8 cellular contexts compared by ENCODE assay signal in the genomic region with DNA sequence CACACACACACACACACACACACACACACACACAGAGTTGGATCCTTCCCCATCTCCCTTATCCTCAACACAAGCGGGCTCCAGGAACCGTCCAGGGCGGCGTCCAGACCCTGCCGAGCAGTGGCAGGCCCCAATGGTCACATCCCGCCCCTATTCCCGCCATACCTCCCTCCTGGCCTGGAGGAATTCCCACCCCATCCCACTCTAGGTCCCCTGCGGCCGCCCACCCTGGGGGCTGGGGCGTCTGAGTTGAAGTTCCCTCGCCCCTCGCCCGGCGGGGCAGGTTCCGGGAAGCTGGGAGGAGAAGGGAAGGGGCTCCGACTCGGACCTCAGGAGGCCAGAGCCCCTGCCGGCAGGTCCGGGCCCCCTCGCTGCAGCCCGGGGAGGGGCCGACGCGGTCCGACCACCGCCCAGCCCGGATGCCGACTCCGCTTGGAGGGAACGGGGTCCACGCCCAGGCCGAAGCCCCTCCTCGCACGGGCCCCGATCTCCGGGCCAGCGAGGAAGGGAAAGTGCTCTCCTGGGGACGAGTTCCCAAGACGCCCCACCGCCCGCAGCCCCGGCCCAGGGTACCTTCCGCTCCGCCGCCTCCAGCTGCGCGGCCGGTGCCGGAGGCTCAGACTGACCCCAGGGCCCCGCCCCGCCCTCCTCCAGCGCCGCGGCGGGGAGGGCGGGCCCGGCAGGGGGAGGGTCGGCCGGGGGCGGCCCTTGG. TPM values are rescaled to one million over a fixed set of nuclear protein-coding genes. Genes with fewer than 3 reads are reported as not detected.
DNase-seq lines count a peak whose midpoint lies in the region; ATAC-seq and TF ChIP-seq lines count a peak whose summit lies in the region.

A gene (minus strand): TSS at position 623 of the 712 bp plus-strand sequence. CDS start 3,328 bp downstream, outside the sequence.

- in situ Hi-C loops in HAP-1 (cut with MboI; ENCODE audit: low sequenced_read_pairs) = loop anchor here (5.0 kb wide), 2 partner anchors 89 to 314 kb away; a partner anchor contains a TSS

- peaks cover 44% of the 10 kb centered on the region for H3K4me1 Mint-ChIP-seq in activated CD8-positive, alpha-beta T cell treated with anti-CD3 and anti-CD28 coated beads for 36 hours (ENCODE audit: low read depth)
- peaks cover 20 to 56% (median 49%) of the 10 kb centered on the region in 7 donors for H3K4me1 Mint-ChIP-seq in naive thymus-derived CD4-positive, alpha-beta T cell

- CTCF ChIA-PET in activated CD8-positive, alpha-beta T cell treated with anti-CD3 and anti-CD28 coated beads for 36 hours (lab: Charles Lee) = interaction anchor here (1.1 to 4.2 kb wide), 4 partner anchors 12 to 205 kb away, joined by 3 to 41 read pairs (median 18); a partner anchor contains a TSS
- CTCF ChIA-PET in naive thymus-derived CD4-positive, alpha-beta T cell (lab: Charles Lee) = interaction anchor here (4.0 kb wide), 1 partner anchor 315 kb away, joined by 15 read pairs; no protein-coding TSS in a partner anchor

- H3K9me3 ChIP-seq in HAP-1 = no peaks in the 10 kb centered on the region
- no peaks in the 10 kb centered on the region for H3K9me3 ChIP-seq in naive thymus-derived CD4-positive, alpha-beta T cell (ENCODE audit: control insufficient read depth in 2 of 3, low read length in 3 of 3)

- no peak for TF ChIP-seq CTCF in activated CD8-positive, alpha-beta T cell treated with anti-CD3 and anti-CD28 coated beads for 36 hours (IDR thresholded peaks at IDR 0.05)

- POLR2A ChIA-PET in activated CD8-positive, alpha-beta T cell treated with anti-CD3 and anti-CD28 coated beads for 36 hours (lab: Charles Lee) = interaction anchor here (1.3 kb wide), 1 partner anchor 27 kb away, joined by 3 read pairs; no protein-coding TSS in a partner anchor
- POLR2A ChIA-PET in naive thymus-derived CD4-positive, alpha-beta T cell (lab: Charles Lee) = interaction anchor here (1.1 kb wide), 1 partner anchor 87 kb away, joined by 3 read pairs; a partner anchor contains a TSS

- no peaks in the 10 kb centered on the region for H3K9me3 Mint-ChIP-seq in activated CD8-positive, alpha-beta T cell treated with anti-CD3 and anti-CD28 coated beads for 36 hours
- H3K9me3 Mint-ChIP-seq in naive thymus-derived CD4-positive, alpha-beta T cell = peaks cover 0 to 3% (median 0%) of the 10 kb centered on the region in 11 donors

- H3K36me3 Mint-ChIP-seq in activated CD8-positive, alpha-beta T cell treated with anti-CD3 and anti-CD28 coated beads for 36 hours (ENCODE audit: low read depth) = peaks cover 5% of the 10 kb centered on the region
- H3K36me3 Mint-ChIP-seq in naive thymus-derived CD4-positive, alpha-beta T cell = peaks cover 0 to 10% (median 0%) of the 10 kb centered on the region in 5 donors

- H3K27ac ChIP-seq in naive thymus-derived CD4-positive, alpha-beta T cell (ENCODE audit: low read depth, low read length) = no peak within 1 kb of the TSS

- H3K4me3 ChIP-seq in HAP-1 = peak within 1 kb of the TSS; percentile 88
- peak within 1 kb of the TSS; percentile 41 for H3K4me3 ChIP-seq in naive thymus-derived CD4-positive, alpha-beta T cell (ENCODE audit: low read length)

- peak; percentile 47 for ATAC-seq in activated CD8-positive, alpha-beta T cell treated with anti-CD3 and anti-CD28 coated beads for 36 hours
- ATAC-seq in naive thymus-derived CD4-positive, alpha-beta T cell = peak; percentile 72

- H3K27me3 Mint-ChIP-seq in activated CD8-positive, alpha-beta T cell treated with anti-CD3 and anti-CD28 coated beads for 36 hours = peaks cover 11% of the 10 kb centered on the region
- H3K27me3 Mint-ChIP-seq in naive thymus-derived CD4-positive, alpha-beta T cell = peaks cover 0 to 25% (median 0%) of the 10 kb centered on the region in 5 donors

- peak; percentile 35 for DNase-seq in stimulated activated CD4-positive, alpha-beta T cell treated with anti-CD3 and anti-CD28 coated beads, Interleukin-4, amount 100 ng/mL, for 1 hour
- DNase-seq in stimulated activated CD4-positive, alpha-beta T cell treated with anti-CD3 and anti-CD28 coated beads, Interleukin-4, amount 100 ng/mL, for 4 hours = no peak
- peak; percentile 68 to 83 for DNase-seq in HAP-1 (ENCODE audit: low spot score in 2 of 2)
- DNase-seq in M059J (ENCODE audit: low read depth) = peak; percentile 71
- peak; percentile 43 for DNase-seq in activated CD8-positive, alpha-beta T cell treated with anti-CD3 and anti-CD28 coated beads for 36 hours
- peak; percentile 60 for DNase-seq in fibroblast of gingiva (ENCODE audit: low read depth)
- peak in 1 of 9 donors; percentile 75 for DNase-seq in naive thymus-derived CD4-positive, alpha-beta T cell
- no peak for DNase-seq in NCI-H1092 treated with DMSO at 0.1 percent for 48 hours (lab: John Stamatoyannopoulos, UW)

- intact Hi-C loops in activated CD8-positive, alpha-beta T cell treated with anti-CD3 and anti-CD28 coated beads for 36 hours (cut with micrococcal nuclease) = loop anchor here (2.0 to 10.0 kb wide), 3 partner anchors 34 to 316 kb away; a partner anchor contains a TSS
- intact Hi-C loops in naive thymus-derived CD4-positive, alpha-beta T cell (cut with micrococcal nuclease) = loop anchor here (1.0 kb wide), 6 partner anchors 9 to 315 kb away; a partner anchor contains a TSS

- H3K27me3 ChIP-seq in HAP-1 (ENCODE audit: low read depth) = no peaks in the 10 kb centered on the region
- H3K27me3 ChIP-seq in naive thymus-derived CD4-positive, alpha-beta T cell (ENCODE audit: control insufficient read depth in 2 of 2, insufficient read depth in 2 of 2, low read length in 2 of 2) = no peaks in the 10 kb centered on the region

- peaks cover 19% of the 10 kb centered on the region for H3K4me1 ChIP-seq in HAP-1
- peaks cover 22 to 25% of the 10 kb centered on the region in 2 donors for H3K4me1 ChIP-seq in naive thymus-derived CD4-positive, alpha-beta T cell (ENCODE audit: control insufficient read depth in 2 of 2, insufficient read depth in 2 of 2, low read length in 2 of 2)

- peak within 1 kb of the TSS; percentile 71 for H3K4me3 Mint-ChIP-seq in activated CD8-positive, alpha-beta T cell treated with anti-CD3 and anti-CD28 coated beads for 36 hours
- H3K4me3 Mint-ChIP-seq in naive thymus-derived CD4-positive, alpha-beta T cell = peak within 1 kb of the TSS; percentile 74 to 90 (median 83)

- H3K27ac Mint-ChIP-seq in activated CD8-positive, alpha-beta T cell treated with anti-CD3 and anti-CD28 coated beads for 36 hours = no peak within 1 kb of the TSS
- H3K27ac Mint-ChIP-seq in naive thymus-derived CD4-positive, alpha-beta T cell = peak within 1 kb of the TSS; percentile 13 to 87 (median 73)

- peaks cover 17% of the 10 kb centered on the region for H3K36me3 ChIP-seq in HAP-1 (replicated peaks)
- no peaks in the 10 kb centered on the region for H3K36me3 ChIP-seq in naive thymus-derived CD4-positive, alpha-beta T cell (ENCODE audit: control insufficient read depth in 2 of 3, insufficient read depth in 3 of 3, low read length in 3 of 3)

RNA-seq across cellular contexts. Expression of the gene that starts here (rescaled TPM):
- total RNA-seq in M059J (2014; rRNA removed; shearing (Covaris generic)) = 497 and 506 TPM in 2 replicates
- total RNA-seq in activated CD8-positive, alpha-beta T cell treated with anti-CD3 and anti-CD28 coated beads for 36 hours = 10 to 100 TPM; 34.2 to 34.7 TPM
- total RNA-seq in naive thymus-derived CD4-positive, alpha-beta T cell = 10 to 100 TPM in 3 of 5 experiments, under 1 TPM in 2; 0.57 to 89.1 (median 18.7) TPM
- polyA plus RNA-seq in naive thymus-derived CD4-positive, alpha-beta T cell = 1 to 10 TPM; 2.6 to 4.2 TPM

Comparison
In these comparisons a context has a peak if more than half of its experiments do, and no peak if none do; other contexts are left out.
1. DNase-seq: peak in stimulated activated CD4-positive, alpha-beta T cell treated with anti-CD3 and anti-CD28 coated beads, Interleukin-4, amount 100 ng/mL, for 1 hour (single experiment), HAP-1 (2 of 2), M059J (single experiment), activated CD8-positive, alpha-beta T cell treated with anti-CD3 and anti-CD28 coated beads for 36 hours (single experiment) and fibroblast of gingiva (single experiment); none in stimulated activated CD4-positive, alpha-beta T cell treated with anti-CD3 and anti-CD28 coated beads, Interleukin-4, amount 100 ng/mL, for 4 hours (0 of 2) and NCI-H1092 treated with DMSO at 0.1 percent for 48 hours (single experiment).